Comparison of ENCODE assay signal across 13 cellular contexts in genomic region chr5:141941307-141941706, GRCh38. TPM values are rescaled to one million over a fixed set of nuclear protein-coding genes. Genes with fewer than 3 reads are reported as not detected.
DNase-seq lines count a peak whose midpoint lies in the region; TF ChIP-seq lines count a peak whose summit lies in the region.
"Had no signal": no experiment of that assay in that cellular context is flagged by ENCODE, and none has a peak within 500 bp of the region (broad histone marks: within the 10 kb centered on the region; RNA-seq: fewer than 3 reads in every experiment).

No MANE protein-coding gene starts in this region.

- CTCF ChIA-PET in activated CD4-positive, alpha-beta memory T cell treated with anti-CD3 and anti-CD28 coated beads, Interleukin-2, amount 10 ng/mL, durations not matched to agents 7 days and 5 days (lab: Charles Lee) = interaction anchor here (1.0 to 9.9 kb wide), 5 partner anchors 18 to 250 kb away, joined by 3 to 72 read pairs (median 15); partner anchors contain the start of genes PCDH12 and RNF14
- CTCF ChIA-PET in activated CD4-positive, alpha-beta memory T cell treated with anti-CD3 and anti-CD28 coated beads for 36 hours (lab: Charles Lee) = interaction anchor here (9.4 kb wide), 1 partner anchor 18 kb away, joined by 78 read pairs; the partner anchor contains the start of gene PCDH12

- peaks cover 21% of the 10 kb centered on the region for H3K36me3 Mint-ChIP-seq in activated CD4-positive, alpha-beta memory T cell treated with anti-CD3 and anti-CD28 coated beads, Interleukin-2, amount 10 ng/mL, durations not matched to agents 7 days and 5 days (ENCODE audit: low read depth)
- H3K36me3 Mint-ChIP-seq in activated CD4-positive, alpha-beta memory T cell treated with anti-CD3 and anti-CD28 coated beads for 36 hours = peaks cover 1% of the 10 kb centered on the region
- peaks cover 0 to 10% (median 0%) of the 10 kb centered on the region in 3 donors for H3K36me3 Mint-ChIP-seq in immature natural killer cell

- H3K27ac ChIP-seq in tibial artery = peak overlapping the region; percentile 56 to 59

- peaks cover 0 to 25% (median 18%) of the 10 kb centered on the region in 4 donors for H3K4me1 ChIP-seq in tibial artery

- TF ChIP-seq CTCF in astrocyte of the cerebellum (IDR thresholded peaks at IDR 0.05; ENCODE audit: low read depth, low read length, missing control alignments) (no peak), tibial artery (IDR thresholded peaks at IDR 0.05) (no peak)

- H3K4me3 Mint-ChIP-seq in activated CD4-positive, alpha-beta memory T cell treated with anti-CD3 and anti-CD28 coated beads, Interleukin-2, amount 10 ng/mL, durations not matched to agents 7 days and 5 days = no peak overlapping the region
- no peak overlapping the region for H3K4me3 Mint-ChIP-seq in activated CD4-positive, alpha-beta memory T cell treated with anti-CD3 and anti-CD28 coated beads for 36 hours
- peak overlapping the region in 1 of 5 donors; percentile 46 for H3K4me3 Mint-ChIP-seq in immature natural killer cell

- no peaks in the 10 kb centered on the region for H3K9me3 ChIP-seq in tibial artery
- H3K9me3 ChIP-seq: gastrocnemius medialis had no signal

- in situ Hi-C loops in astrocyte of the cerebellum (cut with HindIII; ENCODE audit: low sequenced_read_pairs) = no loop called here

- DNase-seq in activated CD4-positive, alpha-beta memory T cell treated with anti-CD3 and anti-CD28 coated beads, Interleukin-2, amount 10 ng/mL, durations not matched to agents 7 days and 5 days = no peak
- DNase-seq in activated CD4-positive, alpha-beta memory T cell treated with anti-CD3 and anti-CD28 coated beads for 36 hours = no peak
- DNase-seq in astrocyte of the cerebellum (ENCODE audit: low read depth) (peak; percentile 23), immature natural killer cell (no peak), tibial artery (peak; percentile 29 to 71), DMS79 (lab: John Stamatoyannopoulos, UW) (no peak), amniotic stem cell (lab: John Stamatoyannopoulos, UW) (no peak), SKM-1 treated with dmso at 0.1 percent for 144 hours (lab: John Stamatoyannopoulos, UW; ENCODE audit: unreplicated experiment) (no peak)
- DNase-seq: activated naive CD4-positive, alpha-beta T cell treated with Interleukin-2 at 50 U/mL for 16 hours; NCI-H510A had no signal

- H3K27me3 ChIP-seq in tibial artery = peaks cover 0 to 3% of the 10 kb centered on the region in 2 donors
- H3K27me3 ChIP-seq: gastrocnemius medialis had no signal

- POLR2A ChIA-PET in activated CD4-positive, alpha-beta memory T cell treated with anti-CD3 and anti-CD28 coated beads, Interleukin-2, amount 10 ng/mL, durations not matched to agents 7 days and 5 days (lab: Charles Lee) = interaction anchor here (1.2 to 2.0 kb wide), 4 partner anchors 12 to 272 kb away, joined by 3 to 12 read pairs (median 3); partner anchors contain the start of gene RNF14
- POLR2A ChIA-PET in activated CD4-positive, alpha-beta memory T cell treated with anti-CD3 and anti-CD28 coated beads for 36 hours (lab: Charles Lee) = no interaction called here

- peaks cover 23% of the 10 kb centered on the region for H3K4me1 Mint-ChIP-seq in activated CD4-positive, alpha-beta memory T cell treated with anti-CD3 and anti-CD28 coated beads, Interleukin-2, amount 10 ng/mL, durations not matched to agents 7 days and 5 days
- peaks cover 2% of the 10 kb centered on the region for H3K4me1 Mint-ChIP-seq in activated CD4-positive, alpha-beta memory T cell treated with anti-CD3 and anti-CD28 coated beads for 36 hours (ENCODE audit: low read depth)
- H3K4me1 Mint-ChIP-seq in immature natural killer cell = peaks cover 28 to 41% of the 10 kb centered on the region in 2 donors

- intact Hi-C loops in activated CD4-positive, alpha-beta memory T cell treated with anti-CD3 and anti-CD28 coated beads for 36 hours (cut with micrococcal nuclease) = no loop called here
- intact Hi-C loops in tibial artery (cut with DNase I; ENCODE audit: low total_unique reads) = no loop called here

- H3K9me3 Mint-ChIP-seq in activated CD4-positive, alpha-beta memory T cell treated with anti-CD3 and anti-CD28 coated beads, Interleukin-2, amount 10 ng/mL, durations not matched to agents 7 days and 5 days = no peaks in the 10 kb centered on the region
- H3K9me3 Mint-ChIP-seq in activated CD4-positive, alpha-beta memory T cell treated with anti-CD3 and anti-CD28 coated beads for 36 hours = no peaks in the 10 kb centered on the region
- H3K9me3 Mint-ChIP-seq in immature natural killer cell = no peaks in the 10 kb centered on the region

- peaks cover 24 to 38% (median 34%) of the 10 kb centered on the region in 3 donors for H3K36me3 ChIP-seq in tibial artery

- H3K27ac Mint-ChIP-seq in activated CD4-positive, alpha-beta memory T cell treated with anti-CD3 and anti-CD28 coated beads, Interleukin-2, amount 10 ng/mL, durations not matched to agents 7 days and 5 days = peak overlapping the region; percentile 52
- H3K27ac Mint-ChIP-seq in activated CD4-positive, alpha-beta memory T cell treated with anti-CD3 and anti-CD28 coated beads for 36 hours = no peak overlapping the region
- peak overlapping the region; percentile 74 to 87 (median 84) for H3K27ac Mint-ChIP-seq in immature natural killer cell

- H3K27me3 Mint-ChIP-seq in activated CD4-positive, alpha-beta memory T cell treated with anti-CD3 and anti-CD28 coated beads, Interleukin-2, amount 10 ng/mL, durations not matched to agents 7 days and 5 days = no peaks in the 10 kb centered on the region
- H3K27me3 Mint-ChIP-seq in activated CD4-positive, alpha-beta memory T cell treated with anti-CD3 and anti-CD28 coated beads for 36 hours = no peaks in the 10 kb centered on the region
- no peaks in the 10 kb centered on the region for H3K27me3 Mint-ChIP-seq in immature natural killer cell (ENCODE audit: low read depth in 3 of 3)

- H3K4me3 ChIP-seq in astrocyte of the cerebellum (ENCODE audit: low read depth, low read length) (no peak overlapping the region), tibial artery (no peak overlapping the region)
- H3K4me3 ChIP-seq: gastrocnemius medialis had no signal

RNA-seq across cellular contexts. Expression of gene PCDH12, which starts 16.7 kb away (rescaled TPM):
- total RNA-seq in activated CD4-positive, alpha-beta memory T cell treated with anti-CD3 and anti-CD28 coated beads, Interleukin-2, amount 10 ng/mL, durations not matched to agents 7 days and 5 days = 1 to 10 TPM; 2.0 to 2.2 TPM
- total RNA-seq in activated CD4-positive, alpha-beta memory T cell treated with anti-CD3 and anti-CD28 coated beads for 36 hours = 1 to 10 TPM; 1.7 to 2.6 TPM
- polyA plus RNA-seq in immature natural killer cell = under 1 TPM in 2 of 3 donors, not detected in 1; 0.17 to 0.18 TPM
- polyA plus RNA-seq: AG04450, neural cell had no signal

RNA-seq across cellular contexts. Expression of gene DELE1, which starts 17.6 kb away (rescaled TPM):
- total RNA-seq in activated CD4-positive, alpha-beta memory T cell treated with anti-CD3 and anti-CD28 coated beads, Interleukin-2, amount 10 ng/mL, durations not matched to agents 7 days and 5 days = 10 to 100 TPM; 73.4 to 80.7 TPM
- 10 to 100 TPM; 49.3 to 51.5 TPM for total RNA-seq in activated CD4-positive, alpha-beta memory T cell treated with anti-CD3 and anti-CD28 coated beads for 36 hours
- 10 to 100 TPM; 38.2 to 47.1 (median 44.7) TPM for polyA plus RNA-seq in immature natural killer cell

RNA-seq across cellular contexts. Expression of gene RNF14, which starts 27.6 kb away (rescaled TPM):
- 10 to 100 TPM; 32.5 to 35.7 TPM for total RNA-seq in activated CD4-positive, alpha-beta memory T cell treated with anti-CD3 and anti-CD28 coated beads, Interleukin-2, amount 10 ng/mL, durations not matched to agents 7 days and 5 days
- total RNA-seq in activated CD4-positive, alpha-beta memory T cell treated with anti-CD3 and anti-CD28 coated beads for 36 hours = 10 to 100 TPM; 34.6 to 39.5 TPM
- polyA plus RNA-seq in immature natural killer cell = 10 to 100 TPM; 58.9 to 86.6 (median 70.9) TPM

Comparison
In these comparisons a context has a peak if more than half of its experiments do, and no peak if none do; other contexts are left out.
1. DNase-seq: peak in astrocyte of the cerebellum (single experiment) and tibial artery (2 of 2); none in activated CD4-positive, alpha-beta memory T cell treated with anti-CD3 and anti-CD28 coated beads, Interleukin-2, amount 10 ng/mL, durations not matched to agents 7 days and 5 days (single experiment), activated CD4-positive, alpha-beta memory T cell treated with anti-CD3 and anti-CD28 coated beads for 36 hours (single experiment), immature natural killer cell (0 of 3), DMS79 (single experiment), amniotic stem cell (single experiment) and SKM-1 treated with dmso at 0.1 percent for 144 hours (single experiment).